13 cellular contexts compared by ENCODE assay signal in genomic region chr5:71482132-71482531, GRCh38. TPM values are rescaled to one million over a fixed set of nuclear protein-coding genes. Genes with fewer than 3 reads are reported as not detected.
DNase-seq lines count a peak whose midpoint lies in the region; FAIRE-seq and TF ChIP-seq lines count a peak whose summit lies in the region.
"Had no signal": no experiment of that assay in that cellular context is flagged by ENCODE, and none has a peak within 500 bp of the region (broad histone marks: within the 10 kb centered on the region; RNA-seq: fewer than 3 reads in every experiment).

No MANE protein-coding gene starts in this region.

- H3K36me3 ChIP-seq in endothelial cell of umbilical vein (ENCODE audit: control insufficient read depth in 2 of 2, extremely low read depth in 1 of 2, insufficient read depth in 2 of 2, low read length in 2 of 2) (no peaks in the 10 kb centered on the region), mesendoderm (ENCODE audit: control insufficient read depth, insufficient read depth, low read length) (no peaks in the 10 kb centered on the region)

- H3K27ac Mint-ChIP-seq in HFFc6 (peak overlapping the region; percentile 12), mesothelial cell of epicardium (no peak overlapping the region)
- H3K27ac Mint-ChIP-seq: activated CD4-positive, alpha-beta T cell treated with anti-CD3 and anti-CD28 coated beads, Interleukin-2, amount 10 ng/mL, durations not matched to agents 24 days and 14 days; neural progenitor cell had no signal

- no peak for TF ChIP-seq CTCF in HFFc6 (IDR thresholded peaks at IDR 0.05)
- no peak for TF ChIP-seq CTCF in endothelial cell of umbilical vein (IDR thresholded peaks at IDR 0.05; ENCODE audit: extremely low read depth in 1 of 2, insufficient read depth in 1 of 2, low read depth in 1 of 2, low read length in 2 of 2)
- no peak for TF ChIP-seq CTCF in mesothelial cell of epicardium (IDR thresholded peaks at IDR 0.05; ENCODE audit: unreplicated experiment)

- no peak overlapping the region for H3K9ac ChIP-seq in endothelial cell of umbilical vein (replicated peaks; ENCODE audit: extremely low read depth, insufficient read depth, low read length)
- H3K9ac ChIP-seq in mesendoderm (ENCODE audit: low read length), result no peak overlapping the region
- H3K9ac ChIP-seq: neural progenitor cell had no signal

- dilution Hi-C loops in endothelial cell of umbilical vein (cut with MboI; ENCODE audit: extremely low pct_ligation_motif_present, low sequenced_read_pairs), result no loop called here

- H3K9me3 ChIP-seq in endothelial cell of umbilical vein (replicated peaks; ENCODE audit: control insufficient read depth, insufficient read depth, low read length), result no peaks in the 10 kb centered on the region
- H3K9me3 ChIP-seq: heart right ventricle had no signal

- H3K4ac ChIP-seq in mesendoderm (ENCODE audit: low read depth, low read length), result no peak overlapping the region

- no peak overlapping the region for H2BK15ac ChIP-seq in mesendoderm (replicated peaks; ENCODE audit: low read depth)

- H3K4me3 Mint-ChIP-seq in HFFc6, result no peak overlapping the region
- no peak overlapping the region for H3K4me3 Mint-ChIP-seq in mesothelial cell of epicardium
- H3K4me3 Mint-ChIP-seq: activated CD4-positive, alpha-beta T cell treated with anti-CD3 and anti-CD28 coated beads, Interleukin-2, amount 10 ng/mL, durations not matched to agents 24 days and 14 days; neural progenitor cell had no signal

- H3K9me1 ChIP-seq in endothelial cell of umbilical vein (replicated peaks; ENCODE audit: control insufficient read depth, extremely low read depth, insufficient read depth, low read length), result no peaks in the 10 kb centered on the region

- peak; percentile 91 for FAIRE-seq in endothelial cell of umbilical vein (lab: Jason Lieb, UNC)

- POLR2A ChIA-PET in endothelial cell of umbilical vein (lab: Charles Lee), result no interaction called here

- no peak overlapping the region for H2BK120ac ChIP-seq in mesendoderm (ENCODE audit: low read depth, low read length)

- H3K4me1 Mint-ChIP-seq in HFFc6 (ENCODE audit: low read depth) (peaks cover 29% of the 10 kb centered on the region), mesothelial cell of epicardium (peaks cover 16% of the 10 kb centered on the region)
- H3K4me1 Mint-ChIP-seq: neural progenitor cell had no signal

- H3K4me3 ChIP-seq in endothelial cell of umbilical vein (replicated peaks in 1 of 3; ENCODE audit: insufficient read depth in 1 of 3, low read depth in 1 of 3, low read length in 3 of 3) (no peak overlapping the region), mesendoderm (ENCODE audit: low read length) (no peak overlapping the region)
- H3K4me3 ChIP-seq: heart right ventricle, neural progenitor cell had no signal

- H3K36me3 Mint-ChIP-seq in HFFc6 (ENCODE audit: low read depth) (peaks cover 20% of the 10 kb centered on the region), mesothelial cell of epicardium (peaks cover 42% of the 10 kb centered on the region)

- H3K4me2 ChIP-seq in endothelial cell of umbilical vein (ENCODE audit: insufficient read depth, low read length), result peak overlapping the region; percentile 51
- no peak overlapping the region for H3K4me2 ChIP-seq in mesendoderm (ENCODE audit: low read length)
- H3K4me2 ChIP-seq: neural progenitor cell had no signal

- no peak overlapping the region for H4K8ac ChIP-seq in mesendoderm (ENCODE audit: low read depth, low read length)

- H2BK5ac ChIP-seq in mesendoderm (ENCODE audit: low read length), result no peak overlapping the region

- H3K9me3 Mint-ChIP-seq in HFFc6, result no peaks in the 10 kb centered on the region
- no peaks in the 10 kb centered on the region for H3K9me3 Mint-ChIP-seq in mesothelial cell of epicardium
- H3K9me3 Mint-ChIP-seq: activated CD4-positive, alpha-beta T cell treated with anti-CD3 and anti-CD28 coated beads, Interleukin-2, amount 10 ng/mL, durations not matched to agents 24 days and 14 days; neural progenitor cell had no signal

- WGBS in mesendoderm (ENCODE audit: extremely low coverage, insufficient coverage, low lambda C conversion rate), result no CpG with 5 or more reads among the region's 2 CpGs

- no peak overlapping the region for H3K56ac ChIP-seq in mesendoderm (ENCODE audit: low read length)

- H2AFZ ChIP-seq in endothelial cell of umbilical vein (ENCODE audit: low read depth, low read length), result no peak overlapping the region
- H2AFZ ChIP-seq: neural progenitor cell had no signal

- H3K27me3 Mint-ChIP-seq in HFFc6 (ENCODE audit: insufficient read depth), result no peaks in the 10 kb centered on the region; the same call in 1 of the 2 replicates
- no peaks in the 10 kb centered on the region for H3K27me3 Mint-ChIP-seq in mesothelial cell of epicardium (ENCODE audit: low read depth)
- H3K27me3 Mint-ChIP-seq: activated CD4-positive, alpha-beta T cell treated with anti-CD3 and anti-CD28 coated beads, Interleukin-2, amount 10 ng/mL, durations not matched to agents 24 days and 14 days had no signal

- H3K79me1 ChIP-seq in mesendoderm (ENCODE audit: low read length), result no peaks in the 10 kb centered on the region

- H3K27me3 ChIP-seq in endothelial cell of umbilical vein (ENCODE audit: control insufficient read depth in 2 of 2, insufficient read depth in 2 of 2, low read length in 2 of 2) (no peaks in the 10 kb centered on the region), mesendoderm (ENCODE audit: insufficient read depth, low read length, poor library complexity) (no peaks in the 10 kb centered on the region)
- H3K27me3 ChIP-seq: heart right ventricle, neural progenitor cell had no signal

- H3K4me1 ChIP-seq in endothelial cell of umbilical vein (ENCODE audit: control insufficient read depth, extremely low read depth, insufficient read depth, low read length), result peaks cover 33% of the 10 kb centered on the region
- H3K4me1 ChIP-seq in mesendoderm (ENCODE audit: control insufficient read depth, low read depth, low read length), result no peaks in the 10 kb centered on the region
- H3K4me1 ChIP-seq: neural progenitor cell had no signal

- intact Hi-C loops in endothelial cell of umbilical vein (cut with micrococcal nuclease), result loop anchor here (2.0 kb wide), 2 partner anchors 27 to 119 kb away; partner anchors contain the start of gene BDP1

- no peak for TF ChIP-seq POLR2A in endothelial cell of umbilical vein (IDR thresholded peaks at IDR 0.05; ENCODE audit: low read depth, low read length)

- no peak overlapping the region for H3K23ac ChIP-seq in mesendoderm (ENCODE audit: low read length)

- no peaks in the 10 kb centered on the region for H4K20me1 ChIP-seq in endothelial cell of umbilical vein (replicated peaks; ENCODE audit: control insufficient read depth, extremely low read depth, insufficient read depth, low read length)

- no peak overlapping the region for H2AK5ac ChIP-seq in mesendoderm (ENCODE audit: low read length)

- H3K18ac ChIP-seq in mesendoderm (ENCODE audit: low read length), result no peak overlapping the region

- H3K79me2 ChIP-seq in endothelial cell of umbilical vein (ENCODE audit: control insufficient read depth, insufficient read depth, low read length) (peaks cover 9% of the 10 kb centered on the region), mesendoderm (ENCODE audit: control insufficient read depth, insufficient read depth, low read length) (no peaks in the 10 kb centered on the region)

- CTCF ChIA-PET in endothelial cell of umbilical vein (lab: Charles Lee), result no interaction called here

- no TSS peak for BruUV-seq in endothelial cell of umbilical vein (replicated peaks; lab: Mats Ljungman, UMichigan)

- DNase-seq in HFFc6 (peak; percentile 12), NCI-H460 (ENCODE audit: extremely low read depth, low read depth) (peak; percentile 27), endothelial cell of umbilical vein (ENCODE audit: low read depth, low spot score) (peak; percentile 91), renal cortical epithelial cell (ENCODE audit: low read depth) (peak; percentile 64), NOMO-1 treated with DMSO at 0.1 percent for 48 hours (lab: John Stamatoyannopoulos, UW; ENCODE audit: unreplicated experiment) (no peak), mesendoderm (no peak), mesothelial cell of epicardium (ENCODE audit: low spot score in 2 of 2, unreplicated experiment in 2 of 2) (no peak)
- DNase-seq: activated CD4-positive, alpha-beta T cell treated with anti-CD3 and anti-CD28 coated beads, Interleukin-2, amount 10 ng/mL, durations not matched to agents 24 days and 14 days; amniotic stem cell; KG1; Right ventricle myocardium superior had no signal

- peak overlapping the region; percentile 91 for H3K27ac ChIP-seq in endothelial cell of umbilical vein (ENCODE audit: insufficient read depth, low read depth, low read length)
- H3K27ac ChIP-seq in mesendoderm (ENCODE audit: low read depth, low read length), result no peak overlapping the region
- H3K27ac ChIP-seq: heart right ventricle, neural progenitor cell had no signal

- H4K5ac ChIP-seq in mesendoderm (ENCODE audit: low read length), result no peak overlapping the region

TF ChIP-seq in endothelial cell of umbilical vein, 7 proteins besides CTCF, POLR2A, EP300 and RAD21:
- TF ChIP-seq JUN (IDR thresholded peaks at IDR 0.05; ENCODE audit: borderline replicate concordance, insufficient read depth, insufficient read length, low read depth) (no peak), GATA2 (IDR thresholded peaks at IDR 0.05; ENCODE audit: insufficient read depth, insufficient read length, low read depth, low read length) (peak; percentile 35), POLR2AphosphoS5 (IDR thresholded peaks at IDR 0.05; ENCODE audit: insufficient read depth, low read depth, low read length) (peak; percentile 60), MYC (IDR thresholded peaks at IDR 0.05; ENCODE audit: low read depth, low read length) (no peak)

RNA-seq across cellular contexts. Expression of gene BDP1, which starts 26.7 kb away (rescaled TPM):
- total RNA-seq in HFFc6 (2021; fragmentation: NEBNext Ultra II Directional; extraction: Animal tissue kit (Norgen Biotek cat#: 25700)), result 10 to 100 TPM; 13.1 to 15.9 (median 14.8) TPM
- 32.5 and 37.4 TPM in 2 replicates for total RNA-seq in NCI-H460 (2014; rRNA removed; shearing (Covaris generic))
- 23.6 and 37.6 TPM in 2 replicates for polyA plus RNA-seq in NCI-H460 (2014; cell fraction: nucleus; rRNA removed)
- 25.2 and 27.5 TPM in 2 replicates for total RNA-seq in endothelial cell of umbilical vein
- polyA plus RNA-seq in endothelial cell of umbilical vein, result 3.7 and 4.5 TPM in 2 replicates
- 5.4 and 5.6 TPM in 2 replicates for polyA plus RNA-seq in endothelial cell of umbilical vein (2011; cell fraction: cytosol; rRNA removed)
- 21.6 and 28.9 TPM in 2 replicates for polyA plus RNA-seq in endothelial cell of umbilical vein (2011; cell fraction: nucleus; rRNA removed)
- polyA plus RNA-seq in endothelial cell of umbilical vein (2012), result 10.1 and 15.6 TPM in 2 replicates
- 18.0 and 19.5 TPM in 2 replicates for polyA minus RNA-seq in endothelial cell of umbilical vein
- polyA minus RNA-seq in endothelial cell of umbilical vein (2011; cell fraction: cytosol; rRNA and poly(A)+ RNA removed), result 15.5 TPM
- polyA minus RNA-seq in endothelial cell of umbilical vein (2011; cell fraction: nucleus; rRNA and poly(A)+ RNA removed), result 27.7 and 38.6 TPM in 2 replicates
- 19.6 and 33.6 TPM in 2 replicates for total RNA-seq in renal cortical epithelial cell
- polyA plus RNA-seq in mesendoderm (2013, experiment 1 of 2), result 15.7 TPM
- 15.1 TPM for polyA plus RNA-seq in mesendoderm (2013, experiment 2 of 2)
- total RNA-seq in mesothelial cell of epicardium, result 32.5 to 32.9 TPM (median 32.5 TPM) in 3 replicates

Comparison
In these comparisons a context has a peak if more than half of its experiments do, and no peak if none do; other contexts are left out.
1. DNase-seq: peak in HFFc6 (single experiment), NCI-H460 (single experiment), endothelial cell of umbilical vein (single experiment) and renal cortical epithelial cell (single experiment); none in NOMO-1 treated with DMSO at 0.1 percent for 48 hours (single experiment), mesendoderm (single experiment) and mesothelial cell of epicardium (0 of 2).